In the genomic region with DNA sequence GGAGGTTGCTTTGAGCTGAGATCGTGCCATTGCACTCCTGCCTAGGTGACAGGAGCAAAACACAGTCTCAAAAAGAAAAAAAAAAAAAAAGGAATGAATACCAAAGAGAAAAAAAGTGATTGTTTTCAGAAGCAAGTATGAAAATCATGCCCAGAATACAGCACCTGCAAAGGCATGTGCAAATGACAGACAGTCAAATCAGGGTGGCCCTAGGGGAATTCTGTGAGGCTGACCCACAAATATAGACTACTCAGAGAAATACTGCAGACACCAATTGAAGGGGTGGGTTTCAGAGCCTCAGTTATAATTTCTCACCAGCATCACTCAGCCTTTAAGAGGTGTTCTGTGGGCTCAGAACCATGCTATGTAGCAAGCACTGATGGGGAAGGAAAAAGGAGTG, we compare ENCODE assay signal across 1 cellular context.
TF ChIP-seq lines count a peak whose summit lies in the region.

No MANE protein-coding gene starts in this region.

TF ChIP-seq in GM12878, 131 proteins besides CTCF, POLR2A, EP300 and RAD21 (continued from another document):
- TF ChIP-seq, protein P1, sequence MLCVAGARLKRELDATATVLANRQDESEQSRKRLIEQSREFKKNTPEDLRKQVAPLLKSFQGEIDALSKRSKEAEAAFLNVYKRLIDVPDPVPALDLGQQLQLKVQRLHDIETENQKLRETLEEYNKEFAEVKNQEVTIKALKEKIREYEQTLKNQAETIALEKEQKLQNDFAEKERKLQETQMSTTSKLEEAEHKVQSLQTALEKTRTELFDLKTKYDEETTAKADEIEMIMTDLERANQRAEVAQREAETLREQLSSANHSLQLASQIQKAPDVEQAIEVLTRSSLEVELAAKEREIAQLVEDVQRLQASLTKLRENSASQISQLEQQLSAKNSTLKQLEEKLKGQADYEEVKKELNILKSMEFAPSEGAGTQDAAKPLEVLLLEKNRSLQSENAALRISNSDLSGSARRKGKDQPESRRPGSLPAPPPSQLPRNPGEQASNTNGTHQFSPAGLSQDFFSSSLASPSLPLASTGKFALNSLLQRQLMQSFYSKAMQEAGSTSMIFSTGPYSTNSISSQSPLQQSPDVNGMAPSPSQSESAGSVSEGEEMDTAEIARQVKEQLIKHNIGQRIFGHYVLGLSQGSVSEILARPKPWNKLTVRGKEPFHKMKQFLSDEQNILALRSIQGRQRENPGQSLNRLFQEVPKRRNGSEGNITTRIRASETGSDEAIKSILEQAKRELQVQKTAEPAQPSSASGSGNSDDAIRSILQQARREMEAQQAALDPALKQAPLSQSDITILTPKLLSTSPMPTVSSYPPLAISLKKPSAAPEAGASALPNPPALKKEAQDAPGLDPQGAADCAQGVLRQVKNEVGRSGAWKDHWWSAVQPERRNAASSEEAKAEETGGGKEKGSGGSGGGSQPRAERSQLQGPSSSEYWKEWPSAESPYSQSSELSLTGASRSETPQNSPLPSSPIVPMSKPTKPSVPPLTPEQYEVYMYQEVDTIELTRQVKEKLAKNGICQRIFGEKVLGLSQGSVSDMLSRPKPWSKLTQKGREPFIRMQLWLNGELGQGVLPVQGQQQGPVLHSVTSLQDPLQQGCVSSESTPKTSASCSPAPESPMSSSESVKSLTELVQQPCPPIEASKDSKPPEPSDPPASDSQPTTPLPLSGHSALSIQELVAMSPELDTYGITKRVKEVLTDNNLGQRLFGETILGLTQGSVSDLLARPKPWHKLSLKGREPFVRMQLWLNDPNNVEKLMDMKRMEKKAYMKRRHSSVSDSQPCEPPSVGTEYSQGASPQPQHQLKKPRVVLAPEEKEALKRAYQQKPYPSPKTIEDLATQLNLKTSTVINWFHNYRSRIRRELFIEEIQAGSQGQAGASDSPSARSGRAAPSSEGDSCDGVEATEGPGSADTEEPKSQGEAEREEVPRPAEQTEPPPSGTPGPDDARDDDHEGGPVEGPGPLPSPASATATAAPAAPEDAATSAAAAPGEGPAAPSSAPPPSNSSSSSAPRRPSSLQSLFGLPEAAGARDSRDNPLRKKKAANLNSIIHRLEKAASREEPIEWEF (IDR thresholded peaks at IDR 0.05; ENCODE audit: insufficient replicate concordance, low read depth, low read length), result no peak
- TF ChIP-seq ZNF384 (IDR thresholded peaks at IDR 0.05; ENCODE audit: borderline replicate concordance, low read depth, low read length) (peak; percentile 50; the same call in 1 of the 2 replicates), BHLHE40 (IDR thresholded peaks at IDR 0.05; ENCODE audit: borderline replicate concordance in 1 of 2, low read depth in 2 of 2, low read length in 1 of 2) (peak in 1 of 2 experiments; percentile 70; a peak in 3 of 4 replicates)
